Comparison of ENCODE assay signal across 19 cellular contexts in genomic region chr22:44883011-44883421, GRCh38.
"Had no signal": no experiment of that assay in that cellular context is flagged by ENCODE, and none has a peak within 500 bp of the region (broad histone marks: within the 10 kb centered on the region; RNA-seq: fewer than 3 reads in every experiment).

No MANE protein-coding gene starts in this region.

- H3K9me3 ChIP-seq: body of pancreas had no signal

- H3K4me3 ChIP-seq: body of pancreas, cardiac muscle cell, gastroesophageal sphincter, heart right ventricle, lung, tibial artery had no signal

- H3K27me3 ChIP-seq: body of pancreas, cardiac muscle cell, gastroesophageal sphincter, heart right ventricle had no signal

- DNase-seq: activated CD4-positive, alpha-beta T cell treated with anti-CD3 and anti-CD28 coated beads, Interleukin-2, amount 50 U/mL, for 4 hours; activated CD8-positive, alpha-beta memory T cell treated with anti-CD3 and anti-CD28 coated beads for 24 hours; activated naive CD4-positive, alpha-beta T cell treated with anti-CD3 and anti-CD28 coated beads, Interleukin-2, amount 10 ng/mL, durations not matched to agents 7 days and 5 days; activated T-cell treated with anti-CD3 and anti-CD28 coated beads, Interleukin-2, amount 50 U/mL, for 48 hours; anterior cingulate cortex; body of pancreas; effector memory CD8-positive, alpha-beta T cell; heart right ventricle; naive thymus-derived CD4-positive, alpha-beta T cell; occipital lobe; substantia nigra; T-helper 1 cell; WERI-Rb-1 had no signal

- H3K27me3 Mint-ChIP-seq: stimulated activated naive CD8-positive, alpha-beta T cell treated with anti-CD3 and anti-CD28 coated beads, Interleukin-15, Interleukin-2, amounts not matched to agents 100 ng/mL and 50 ng/mL, for 24 hours had no signal

- H3K27ac ChIP-seq: body of pancreas, cardiac muscle cell, gastroesophageal sphincter, heart right ventricle, tibial artery, WERI-Rb-1 had no signal

- H3K4me1 ChIP-seq: body of pancreas, gastroesophageal sphincter, heart right ventricle, tibial artery had no signal

- ATAC-seq: body of pancreas; effector memory CD8-positive, alpha-beta T cell; gastroesophageal sphincter; heart right ventricle; naive thymus-derived CD4-positive, alpha-beta T cell had no signal

- H3K36me3 Mint-ChIP-seq: activated naive CD4-positive, alpha-beta T cell treated with anti-CD3 and anti-CD28 coated beads, Interleukin-2, amount 10 ng/mL, durations not matched to agents 7 days and 5 days; naive thymus-derived CD4-positive, alpha-beta T cell had no signal

- H3K27ac Mint-ChIP-seq: activated naive CD4-positive, alpha-beta T cell treated with anti-CD3 and anti-CD28 coated beads, Interleukin-2, amount 10 ng/mL, durations not matched to agents 7 days and 5 days; effector memory CD8-positive, alpha-beta T cell; naive thymus-derived CD4-positive, alpha-beta T cell; stimulated activated naive CD8-positive, alpha-beta T cell treated with anti-CD3 and anti-CD28 coated beads, Interleukin-15, Interleukin-2, amounts not matched to agents 100 ng/mL and 50 ng/mL, for 24 hours had no signal

- H3K4me1 Mint-ChIP-seq: activated naive CD4-positive, alpha-beta T cell treated with anti-CD3 and anti-CD28 coated beads, Interleukin-2, amount 10 ng/mL, durations not matched to agents 7 days and 5 days; naive thymus-derived CD4-positive, alpha-beta T cell; neural crest cell had no signal

- H3K36me3 ChIP-seq: cardiac muscle cell, heart right ventricle, tibial artery had no signal

- H3K4me3 Mint-ChIP-seq: activated naive CD4-positive, alpha-beta T cell treated with anti-CD3 and anti-CD28 coated beads, Interleukin-2, amount 10 ng/mL, durations not matched to agents 7 days and 5 days; effector memory CD8-positive, alpha-beta T cell; naive thymus-derived CD4-positive, alpha-beta T cell; neural crest cell; stimulated activated naive CD8-positive, alpha-beta T cell treated with anti-CD3 and anti-CD28 coated beads, Interleukin-15, Interleukin-2, amounts not matched to agents 100 ng/mL and 50 ng/mL, for 24 hours had no signal

- H3K9me3 Mint-ChIP-seq: activated naive CD4-positive, alpha-beta T cell treated with anti-CD3 and anti-CD28 coated beads, Interleukin-2, amount 10 ng/mL, durations not matched to agents 7 days and 5 days; effector memory CD8-positive, alpha-beta T cell; naive thymus-derived CD4-positive, alpha-beta T cell; neural crest cell; stimulated activated naive CD8-positive, alpha-beta T cell treated with anti-CD3 and anti-CD28 coated beads, Interleukin-15, Interleukin-2, amounts not matched to agents 100 ng/mL and 50 ng/mL, for 24 hours had no signal
